Comparison of ENCODE assay signal across 2 cellular contexts in the genomic region with DNA sequence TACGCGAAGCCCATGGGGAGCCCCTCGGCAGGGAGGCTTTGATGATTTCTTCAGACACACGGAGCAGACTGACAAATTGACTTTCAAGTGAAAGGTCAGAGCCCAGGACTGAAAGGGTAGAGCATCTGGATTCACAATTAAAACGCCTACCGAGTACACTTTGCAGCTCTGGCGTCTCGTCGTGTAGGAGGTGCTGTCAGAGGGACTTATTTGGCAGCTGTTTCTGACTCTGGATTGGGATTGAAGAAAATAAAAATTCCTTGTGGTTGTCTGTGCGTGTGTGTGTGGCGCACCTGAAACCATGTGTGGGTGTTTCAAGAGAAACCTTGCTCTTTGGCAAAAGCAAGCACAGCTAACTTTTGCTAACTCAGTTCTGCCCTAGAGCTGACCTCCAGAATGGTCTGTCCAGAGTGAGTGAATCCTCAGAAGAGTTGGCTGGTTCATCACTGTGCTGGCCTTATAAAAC.
TF ChIP-seq lines count a peak whose summit lies in the region.

No MANE protein-coding gene starts in this region.

TF ChIP-seq in HepG2, 621 proteins besides CTCF, POLR2A, EP300 and RAD21:
- no peak for TF ChIP-seq SNAPC2 (CRISPR knock-in tag; IDR thresholded peaks at IDR 0.05)
- TF ChIP-seq, protein P1, sequence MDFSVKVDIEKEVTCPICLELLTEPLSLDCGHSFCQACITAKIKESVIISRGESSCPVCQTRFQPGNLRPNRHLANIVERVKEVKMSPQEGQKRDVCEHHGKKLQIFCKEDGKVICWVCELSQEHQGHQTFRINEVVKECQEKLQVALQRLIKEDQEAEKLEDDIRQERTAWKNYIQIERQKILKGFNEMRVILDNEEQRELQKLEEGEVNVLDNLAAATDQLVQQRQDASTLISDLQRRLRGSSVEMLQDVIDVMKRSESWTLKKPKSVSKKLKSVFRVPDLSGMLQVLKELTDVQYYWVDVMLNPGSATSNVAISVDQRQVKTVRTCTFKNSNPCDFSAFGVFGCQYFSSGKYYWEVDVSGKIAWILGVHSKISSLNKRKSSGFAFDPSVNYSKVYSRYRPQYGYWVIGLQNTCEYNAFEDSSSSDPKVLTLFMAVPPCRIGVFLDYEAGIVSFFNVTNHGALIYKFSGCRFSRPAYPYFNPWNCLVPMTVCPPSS (IDR thresholded peaks at IDR 0.05) = no peak
- no peak for TF ChIP-seq MEIS1 (CRISPR knock-in tag; IDR thresholded peaks at IDR 0.05; ENCODE audit: borderline replicate concordance)
- no peak for TF ChIP-seq RARA (CRISPR knock-in tag; IDR thresholded peaks at IDR 0.05)
- TF ChIP-seq ZNF256 (CRISPR knock-in tag; conservative IDR thresholded peaks at IDR 0.05) = no peak
- no peak for TF ChIP-seq ZNF510 (CRISPR knock-in tag; IDR thresholded peaks at IDR 0.05; ENCODE audit: low read depth)
- TF ChIP-seq, protein P2, sequence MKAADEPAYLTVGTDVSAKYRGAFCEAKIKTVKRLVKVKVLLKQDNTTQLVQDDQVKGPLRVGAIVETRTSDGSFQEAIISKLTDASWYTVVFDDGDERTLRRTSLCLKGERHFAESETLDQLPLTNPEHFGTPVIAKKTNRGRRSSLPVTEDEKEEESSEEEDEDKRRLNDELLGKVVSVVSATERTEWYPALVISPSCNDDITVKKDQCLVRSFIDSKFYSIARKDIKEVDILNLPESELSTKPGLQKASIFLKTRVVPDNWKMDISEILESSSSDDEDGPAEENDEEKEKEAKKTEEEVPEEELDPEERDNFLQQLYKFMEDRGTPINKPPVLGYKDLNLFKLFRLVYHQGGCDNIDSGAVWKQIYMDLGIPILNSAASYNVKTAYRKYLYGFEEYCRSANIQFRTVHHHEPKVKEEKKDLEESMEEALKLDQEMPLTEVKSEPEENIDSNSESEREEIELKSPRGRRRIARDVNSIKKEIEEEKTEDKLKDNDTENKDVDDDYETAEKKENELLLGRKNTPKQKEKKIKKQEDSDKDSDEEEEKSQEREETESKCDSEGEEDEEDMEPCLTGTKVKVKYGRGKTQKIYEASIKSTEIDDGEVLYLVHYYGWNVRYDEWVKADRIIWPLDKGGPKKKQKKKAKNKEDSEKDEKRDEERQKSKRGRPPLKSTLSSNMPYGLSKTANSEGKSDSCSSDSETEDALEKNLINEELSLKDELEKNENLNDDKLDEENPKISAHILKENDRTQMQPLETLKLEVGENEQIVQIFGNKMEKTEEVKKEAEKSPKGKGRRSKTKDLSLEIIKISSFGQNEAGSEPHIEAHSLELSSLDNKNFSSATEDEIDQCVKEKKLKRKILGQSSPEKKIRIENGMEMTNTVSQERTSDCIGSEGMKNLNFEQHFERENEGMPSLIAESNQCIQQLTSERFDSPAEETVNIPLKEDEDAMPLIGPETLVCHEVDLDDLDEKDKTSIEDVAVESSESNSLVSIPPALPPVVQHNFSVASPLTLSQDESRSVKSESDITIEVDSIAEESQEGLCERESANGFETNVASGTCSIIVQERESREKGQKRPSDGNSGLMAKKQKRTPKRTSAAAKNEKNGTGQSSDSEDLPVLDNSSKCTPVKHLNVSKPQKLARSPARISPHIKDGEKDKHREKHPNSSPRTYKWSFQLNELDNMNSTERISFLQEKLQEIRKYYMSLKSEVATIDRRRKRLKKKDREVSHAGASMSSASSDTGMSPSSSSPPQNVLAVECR (CRISPR knock-in tag; IDR thresholded peaks at IDR 0.05; ENCODE audit: borderline replicate concordance) = no peak
- no peak for TF ChIP-seq JDP2 (CRISPR knock-in tag; IDR thresholded peaks at IDR 0.05; ENCODE audit: borderline replicate concordance)
- no peak for TF ChIP-seq CBX2 (IDR thresholded peaks at IDR 0.05; ENCODE audit: low read depth, low read length)
- no peak for TF ChIP-seq CBX2 (CRISPR knock-in tag; IDR thresholded peaks at IDR 0.05; ENCODE audit: low read depth)
- no peak for TF ChIP-seq ZNF879 (CRISPR knock-in tag; IDR thresholded peaks at IDR 0.05)
- no peak for TF ChIP-seq ZNF460 (CRISPR knock-in tag; IDR thresholded peaks at IDR 0.05; ENCODE audit: borderline replicate concordance)
- TF ChIP-seq ZNF253 (CRISPR knock-in tag; IDR thresholded peaks at IDR 0.05; ENCODE audit: borderline replicate concordance) = no peak

TF ChIP-seq in H1, 55 proteins besides CTCF, POLR2A, EP300 and RAD21:
- TF ChIP-seq GABPA (IDR thresholded peaks at IDR 0.05; ENCODE audit: borderline replicate concordance, insufficient read depth, low read length) = no peak
- TF ChIP-seq SRF (IDR thresholded peaks at IDR 0.05; ENCODE audit: low read depth, low read length) = no peak
